ENCODE assay signal across 17 cellular contexts in genomic region chr2:149342509-149342908, GRCh38. TPM values are rescaled to one million over a fixed set of nuclear protein-coding genes. Genes with fewer than 3 reads are reported as not detected.
"Had no signal": no experiment of that assay in that cellular context is flagged by ENCODE, and none has a peak within 500 bp of the region (broad histone marks: within the 10 kb centered on the region; RNA-seq: fewer than 3 reads in every experiment).

No MANE protein-coding gene starts in this region.

- H3K27ac Mint-ChIP-seq: mesothelial cell of epicardium, naive B cell had no signal

- DNase-seq: dermis blood vessel endothelial cell; dorsolateral prefrontal cortex; effector CD4-positive, alpha-beta T cell; effector memory CD4-positive, alpha-beta T cell; foreskin keratinocyte; heart left ventricle; hypothalamus; left cardiac atrium; left lung; left ventricle myocardium superior; lower lobe of right lung; mesenchymal stem cell; mucosa of descending colon; naive B cell had no signal

- H3K36me3 Mint-ChIP-seq: naive B cell had no signal

- ATAC-seq: foreskin keratinocyte, gastroesophageal sphincter, heart left ventricle, left cardiac atrium, left lung, left ventricle myocardium superior, lower lobe of right lung, mucosa of descending colon had no signal

- H3K4me1 Mint-ChIP-seq: naive B cell had no signal

- H3K4me3 Mint-ChIP-seq: mesothelial cell of epicardium, naive B cell had no signal

RNA-seq across cellular contexts. Expression of gene LYPD6, which starts 12.1 kb away (rescaled TPM):
- total RNA-seq: mesenteric fat pad had no signal
